ENCODE assay signal across 8 cellular contexts in the genomic region with DNA sequence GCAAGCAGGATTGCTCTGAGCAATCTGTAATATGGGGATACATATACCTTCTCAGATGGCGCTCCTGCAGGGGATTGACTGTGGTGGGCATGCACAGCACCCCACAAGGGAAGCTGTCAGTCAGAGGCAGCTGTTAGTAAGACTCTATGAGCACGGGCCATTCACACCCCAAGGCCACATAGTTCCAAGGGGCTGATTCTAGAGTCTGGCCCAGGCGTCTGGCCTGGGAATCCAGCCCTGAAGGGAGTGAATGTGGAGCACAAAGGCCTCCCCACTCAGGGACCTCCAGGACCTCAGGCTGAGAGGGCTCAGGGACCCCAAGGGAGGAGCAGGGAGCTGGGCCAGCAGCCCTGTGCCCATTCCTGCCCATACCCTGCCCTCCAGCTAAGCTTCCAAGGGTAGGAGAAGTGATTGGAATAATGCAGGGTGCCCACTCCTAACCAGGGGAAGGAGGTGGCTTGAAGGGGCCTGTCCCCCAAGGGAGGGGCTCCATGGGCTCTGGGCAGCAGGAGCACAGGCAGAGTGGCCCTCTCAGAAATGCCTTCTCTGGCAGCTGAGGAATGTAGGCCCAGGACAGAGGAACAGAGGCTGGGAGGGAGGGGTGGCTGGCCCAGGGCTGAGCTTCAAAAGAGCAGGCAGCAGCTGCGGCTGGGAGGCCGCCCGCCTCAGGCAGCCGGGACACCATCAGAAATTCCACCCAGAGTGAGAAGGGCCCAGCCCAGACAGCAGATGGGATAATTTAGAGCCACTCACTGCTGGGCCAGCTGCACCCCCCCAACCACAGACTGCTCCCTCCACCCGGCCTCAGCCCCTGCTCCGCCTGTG. TPM values are rescaled to one million over a fixed set of nuclear protein-coding genes. Genes with fewer than 3 reads are reported as not detected.
A peak's percentile ranks its signal among the peaks of the same experiment; 100 is the strongest.
DNase-seq lines count a peak whose midpoint lies in the region; ATAC-seq and TF ChIP-seq lines count a peak whose summit lies in the region.

No MANE protein-coding gene starts in this region.

- no peak for DNase-seq in activated CD8-positive, alpha-beta T cell treated with anti-CD3 and anti-CD28 coated beads, Interleukin-2, amount 10 ng/mL, durations not matched to agents 7 days and 5 days
- DNase-seq in activated CD8-positive, alpha-beta T cell treated with anti-CD3 and anti-CD28 coated beads for 36 hours, result no peak
- DNase-seq in esophagus squamous epithelium (lab: John Stamatoyannopoulos, UW), result no peak
- no peak for DNase-seq in NCI-H1436 (lab: John Stamatoyannopoulos, UW)
- no peak for DNase-seq in stimulated activated CD4-positive, alpha-beta T cell treated with anti-CD3 and anti-CD28 coated beads, Interleukin-2, amount 100 ng/mL, for 24 hours
- DNase-seq in NCI-H510A (lab: John Stamatoyannopoulos, UW), result no peak

- H3K4me1 Mint-ChIP-seq in activated CD8-positive, alpha-beta T cell treated with anti-CD3 and anti-CD28 coated beads, Interleukin-2, amount 10 ng/mL, durations not matched to agents 7 days and 5 days (ENCODE audit: low read depth), result peaks cover 26% of the 10 kb centered on the region
- H3K4me1 Mint-ChIP-seq in activated CD8-positive, alpha-beta T cell treated with anti-CD3 and anti-CD28 coated beads for 36 hours (ENCODE audit: low read depth), result peaks cover 5% of the 10 kb centered on the region

- CTCF ChIA-PET in activated CD8-positive, alpha-beta T cell treated with anti-CD3 and anti-CD28 coated beads, Interleukin-2, amount 10 ng/mL, durations not matched to agents 7 days and 5 days (lab: Charles Lee), result interaction anchor here (1.1 to 2.0 kb wide), 2 partner anchors 100 to 274 kb away, joined by 3 to 8 read pairs; no protein-coding TSS in a partner anchor
- CTCF ChIA-PET in activated CD8-positive, alpha-beta T cell treated with anti-CD3 and anti-CD28 coated beads for 36 hours (lab: Charles Lee), result interaction anchor here (0.9 to 1.3 kb wide), 2 partner anchors 38 to 41 kb away, joined by 3 read pairs; no protein-coding TSS in a partner anchor

- H3K9ac ChIP-seq in muscle layer of colon (ENCODE audit: low read length), result peak overlapping the region; percentile 39

- H3K36me3 Mint-ChIP-seq in activated CD8-positive, alpha-beta T cell treated with anti-CD3 and anti-CD28 coated beads, Interleukin-2, amount 10 ng/mL, durations not matched to agents 7 days and 5 days (ENCODE audit: low read depth), result no peaks in the 10 kb centered on the region
- H3K36me3 Mint-ChIP-seq in activated CD8-positive, alpha-beta T cell treated with anti-CD3 and anti-CD28 coated beads for 36 hours (ENCODE audit: low read depth), result no peaks in the 10 kb centered on the region

- H3K4me1 ChIP-seq in esophagus squamous epithelium (peaks cover 68 to 95% (median 79%) of the 10 kb centered on the region in 3 donors), muscle layer of colon (ENCODE audit: insufficient read depth, low read length) (peaks cover 87% of the 10 kb centered on the region)

- H3K36me3 ChIP-seq in esophagus squamous epithelium (no peaks in the 10 kb centered on the region), muscle layer of colon (ENCODE audit: insufficient read depth, low read length) (no peaks in the 10 kb centered on the region)

- no peaks in the 10 kb centered on the region for H3K27me3 ChIP-seq in esophagus squamous epithelium
- H3K27me3 ChIP-seq in muscle layer of colon (ENCODE audit: control insufficient read depth in 1 of 2, insufficient read depth in 2 of 2, low read length in 2 of 2), result no peaks in the 10 kb centered on the region

- POLR2A ChIA-PET in activated CD8-positive, alpha-beta T cell treated with anti-CD3 and anti-CD28 coated beads, Interleukin-2, amount 10 ng/mL, durations not matched to agents 7 days and 5 days (lab: Charles Lee), result interaction anchor here (0.8 to 1.3 kb wide), 2 partner anchors 29 to 109 kb away, joined by 3 read pairs; partner anchors contain the start of gene SRSF1
- POLR2A ChIA-PET in activated CD8-positive, alpha-beta T cell treated with anti-CD3 and anti-CD28 coated beads for 36 hours (lab: Charles Lee), result interaction anchor here (1.2 kb wide), 1 partner anchor 101 kb away, joined by 3 read pairs; no protein-coding TSS in a partner anchor

- WGBS in esophagus squamous epithelium, 2 donors, result 38 to 53% methylated on average over 4 to 7 of the region's 9 CpGs

- no peak for ATAC-seq in activated CD8-positive, alpha-beta T cell treated with anti-CD3 and anti-CD28 coated beads, Interleukin-2, amount 10 ng/mL, durations not matched to agents 7 days and 5 days
- ATAC-seq in activated CD8-positive, alpha-beta T cell treated with anti-CD3 and anti-CD28 coated beads for 36 hours, result no peak
- no peak for ATAC-seq in HG03432 (IDR thresholded peaks at IDR 0.05; ENCODE audit: unreplicated experiment)

- no peaks in the 10 kb centered on the region for H3K9me3 ChIP-seq in esophagus squamous epithelium
- no peaks in the 10 kb centered on the region for H3K9me3 ChIP-seq in muscle layer of colon (ENCODE audit: low read length)

- no peak overlapping the region for H3K4me3 Mint-ChIP-seq in activated CD8-positive, alpha-beta T cell treated with anti-CD3 and anti-CD28 coated beads, Interleukin-2, amount 10 ng/mL, durations not matched to agents 7 days and 5 days
- H3K4me3 Mint-ChIP-seq in activated CD8-positive, alpha-beta T cell treated with anti-CD3 and anti-CD28 coated beads for 36 hours, result no peak overlapping the region

- H3K27ac ChIP-seq in esophagus squamous epithelium (peak overlapping the region; percentile 83 to 92 (median 85)), muscle layer of colon (ENCODE audit: low read depth, low read length) (peak overlapping the region; percentile 94)

- intact Hi-C loops in activated CD8-positive, alpha-beta T cell treated with anti-CD3 and anti-CD28 coated beads for 36 hours (cut with micrococcal nuclease), result no loop called here
- intact Hi-C loops in esophagus squamous epithelium (cut with DNase I), result loop anchor here (10.0 kb wide), 2 partner anchors 46 to 86 kb away; partner anchors contain the start of gene VEZF1

- H3K4me3 ChIP-seq in esophagus squamous epithelium, result no peak overlapping the region
- H3K4me3 ChIP-seq in muscle layer of colon (ENCODE audit: low read depth in 1 of 2, low read length in 2 of 2), result peak overlapping the region in 1 of 2 donors; percentile 32

- no peak for TF ChIP-seq CTCF in activated CD8-positive, alpha-beta T cell treated with anti-CD3 and anti-CD28 coated beads for 36 hours (IDR thresholded peaks at IDR 0.05)
- TF ChIP-seq CTCF in esophagus squamous epithelium (IDR thresholded peaks at IDR 0.05), result no peak

- H3K9me3 Mint-ChIP-seq in activated CD8-positive, alpha-beta T cell treated with anti-CD3 and anti-CD28 coated beads, Interleukin-2, amount 10 ng/mL, durations not matched to agents 7 days and 5 days (ENCODE audit: insufficient read depth), result no peaks in the 10 kb centered on the region
- no peaks in the 10 kb centered on the region for H3K9me3 Mint-ChIP-seq in activated CD8-positive, alpha-beta T cell treated with anti-CD3 and anti-CD28 coated beads for 36 hours

- no peak for TF ChIP-seq POLR2A in esophagus squamous epithelium (IDR thresholded peaks at IDR 0.05)

- peak overlapping the region; percentile 67 for H3K27ac Mint-ChIP-seq in activated CD8-positive, alpha-beta T cell treated with anti-CD3 and anti-CD28 coated beads, Interleukin-2, amount 10 ng/mL, durations not matched to agents 7 days and 5 days
- no peak overlapping the region for H3K27ac Mint-ChIP-seq in activated CD8-positive, alpha-beta T cell treated with anti-CD3 and anti-CD28 coated beads for 36 hours

- peaks cover 2% of the 10 kb centered on the region for H3K27me3 Mint-ChIP-seq in activated CD8-positive, alpha-beta T cell treated with anti-CD3 and anti-CD28 coated beads, Interleukin-2, amount 10 ng/mL, durations not matched to agents 7 days and 5 days (ENCODE audit: low read depth)
- H3K27me3 Mint-ChIP-seq in activated CD8-positive, alpha-beta T cell treated with anti-CD3 and anti-CD28 coated beads for 36 hours, result no peaks in the 10 kb centered on the region

RNA-seq across cellular contexts. Expression of gene MRPS23, which starts 48.9 kb away (rescaled TPM):
- 10 to 100 TPM; 46.3 to 48.7 TPM for total RNA-seq in activated CD8-positive, alpha-beta T cell treated with anti-CD3 and anti-CD28 coated beads, Interleukin-2, amount 10 ng/mL, durations not matched to agents 7 days and 5 days
- total RNA-seq in activated CD8-positive, alpha-beta T cell treated with anti-CD3 and anti-CD28 coated beads for 36 hours, result 10 to 100 TPM; 69.5 to 70.0 TPM
- 10 to 100 TPM in 3 of 4 donors, 1 to 10 TPM in 1; 9.9 to 25.2 (median 20.8) TPM for total RNA-seq in esophagus squamous epithelium

RNA-seq across cellular contexts. Expression of gene CUEDC1, which starts 56.5 kb away (rescaled TPM):
- under 1 TPM in 1 of 2 experiments, not detected in 1; 0.18 TPM for total RNA-seq in activated CD8-positive, alpha-beta T cell treated with anti-CD3 and anti-CD28 coated beads, Interleukin-2, amount 10 ng/mL, durations not matched to agents 7 days and 5 days
- under 1 TPM; 0.29 to 0.40 TPM for total RNA-seq in activated CD8-positive, alpha-beta T cell treated with anti-CD3 and anti-CD28 coated beads for 36 hours
- 10 to 100 TPM in 3 of 4 donors, 1 to 10 TPM in 1; 7.4 to 27.3 (median 18.4) TPM for total RNA-seq in esophagus squamous epithelium

Comparison
In these comparisons a context has a peak if more than half of its experiments do, and no peak if none do; other contexts are left out.
1. RNA of gene CUEDC1, which starts 56.5 kb away (total RNA-seq): 7.4 to 27.3 TPM in esophagus squamous epithelium; 0.29 to 0.40 TPM in activated CD8-positive, alpha-beta T cell treated with anti-CD3 and anti-CD28 coated beads for 36 hours and 0.18 TPM in activated CD8-positive, alpha-beta T cell treated with anti-CD3 and anti-CD28 coated beads, Interleukin-2, amount 10 ng/mL, durations not matched to agents 7 days and 5 days; every median in the first group is over 4 times any median in the second.